Comparison of ENCODE assay signal across 19 cellular contexts in the genomic region with DNA sequence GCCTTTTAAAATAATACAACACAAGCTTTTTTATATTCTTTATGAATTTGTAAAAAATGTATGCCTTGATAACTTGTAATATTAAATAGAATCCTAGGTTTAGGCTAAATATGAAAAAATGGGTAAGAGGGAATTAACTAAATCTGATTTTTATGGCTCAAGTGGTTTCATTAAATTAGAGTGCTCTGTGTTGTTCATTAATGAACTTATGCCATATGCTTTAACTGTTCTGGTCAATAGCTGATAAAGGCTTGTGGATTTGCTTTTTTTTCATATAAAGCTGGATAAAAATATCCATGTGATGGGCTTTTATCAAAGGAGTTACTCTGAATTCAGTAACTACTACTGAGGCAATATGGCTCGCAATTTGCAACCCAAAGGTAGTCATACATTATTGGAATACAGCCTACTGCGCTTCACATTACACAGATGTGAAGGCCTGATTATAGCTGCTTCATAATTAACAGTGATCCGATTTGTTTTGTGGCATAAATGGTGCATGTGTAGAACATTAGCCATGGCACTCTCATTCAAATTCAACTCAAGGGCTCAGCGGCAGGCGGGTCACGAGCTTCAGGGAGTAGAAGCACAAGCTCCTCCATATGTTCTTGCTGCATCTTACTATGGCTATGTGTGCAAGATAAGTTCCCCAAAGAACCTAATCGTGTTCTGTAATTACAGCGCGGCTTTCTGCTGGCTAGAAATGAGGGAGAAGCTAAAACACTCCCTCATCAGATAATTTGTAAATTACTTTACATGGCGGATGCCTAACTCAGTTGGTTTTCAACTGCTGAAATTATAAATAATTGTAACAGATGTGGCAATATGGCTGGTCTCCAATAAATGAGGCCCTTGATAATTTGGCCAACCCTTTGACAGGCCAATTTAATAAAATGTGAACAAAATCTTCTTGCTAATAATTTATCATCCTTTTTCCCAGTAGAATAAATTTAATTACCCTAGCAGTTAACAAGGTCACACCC.
A peak's percentile ranks its signal among the peaks of the same experiment; 100 is the strongest.
DNase-seq lines count a peak whose midpoint lies in the region; ATAC-seq and TF ChIP-seq lines count a peak whose summit lies in the region.
"Had no signal": no experiment of that assay in that cellular context is flagged by ENCODE, and none has a peak within 500 bp of the region (broad histone marks: within the 10 kb centered on the region; RNA-seq: fewer than 3 reads in every experiment).

No MANE protein-coding gene starts in this region.

- ATAC-seq in SK-N-SH treated with all-trans-retinoic acid at 6 μM for 48 hours (no peak; the same call in 2 of the 3 replicates), GM18867 (IDR thresholded peaks at IDR 0.05; ENCODE audit: unreplicated experiment) (no peak)
- ATAC-seq: CD8-positive, alpha-beta T cell had no signal

- DNase-seq in D341Med (ENCODE audit: low spot score) (peak; percentile 69), NCI-H1092 (lab: John Stamatoyannopoulos, UW) (peak; percentile 7), NCI-H446 treated with DMSO at 0.1 percent for 48 hours (lab: John Stamatoyannopoulos, UW) (peak; percentile 82), inferior parietal cortex (ENCODE audit: extremely low spot score) (no peak), DMS53 (lab: John Stamatoyannopoulos, UW) (no peak)
- no peak for DNase-seq in effector memory CD4-positive, alpha-beta T cell
- DNase-seq: CD8-positive, alpha-beta T cell; GOT3; IMR-90; NCI-H1436 treated with DMSO at 0.1 percent for 48 hours; NCI-H2107; NCI-H226; NCI-H774; SHP77; T-helper 1 cell; T-helper 9 cell had no signal

- no peaks in the 10 kb centered on the region for H3K36me3 ChIP-seq in effector memory CD4-positive, alpha-beta T cell (ENCODE audit: control insufficient read depth, insufficient read depth, low read length)
- H3K36me3 ChIP-seq: BLaER1 had no signal

- no peaks in the 10 kb centered on the region for H3K4me1 ChIP-seq in effector memory CD4-positive, alpha-beta T cell (ENCODE audit: control insufficient read depth, insufficient read depth, low read length, poor library complexity, severe bottlenecking)
- H3K4me1 ChIP-seq: BLaER1 had no signal

- H3K27me3 ChIP-seq in effector memory CD4-positive, alpha-beta T cell (replicated peaks; ENCODE audit: control insufficient read depth, insufficient read depth, low read length, poor library complexity, severe bottlenecking), result no peaks in the 10 kb centered on the region
- H3K27me3 ChIP-seq: BLaER1 had no signal

- H3K9me3 ChIP-seq in effector memory CD4-positive, alpha-beta T cell (ENCODE audit: control insufficient read depth, low read length), result no peaks in the 10 kb centered on the region
- H3K9me3 ChIP-seq: BLaER1 had no signal

- H3K4me3 ChIP-seq in effector memory CD4-positive, alpha-beta T cell (ENCODE audit: insufficient read depth, low read depth, low read length, poor library complexity, severe bottlenecking), result no peak overlapping the region
- H3K4me3 ChIP-seq: BLaER1 had no signal

- H3K27ac ChIP-seq in effector memory CD4-positive, alpha-beta T cell (ENCODE audit: insufficient read depth, low read length, poor library complexity, severe bottlenecking), result no peak overlapping the region
- H3K27ac ChIP-seq: BLaER1 had no signal

TF ChIP-seq in SK-N-SH treated with all-trans-retinoic acid at 6 μM for 48 hours, 23 proteins besides CTCF, POLR2A, EP300 and RAD21:
- peak; percentile 61; the same call in 1 of the 2 replicates for TF ChIP-seq TCF4 (CRISPR knock-in tag; IDR thresholded peaks at IDR 0.05; ENCODE audit: borderline replicate concordance)
- TF ChIP-seq, protein P1, sequence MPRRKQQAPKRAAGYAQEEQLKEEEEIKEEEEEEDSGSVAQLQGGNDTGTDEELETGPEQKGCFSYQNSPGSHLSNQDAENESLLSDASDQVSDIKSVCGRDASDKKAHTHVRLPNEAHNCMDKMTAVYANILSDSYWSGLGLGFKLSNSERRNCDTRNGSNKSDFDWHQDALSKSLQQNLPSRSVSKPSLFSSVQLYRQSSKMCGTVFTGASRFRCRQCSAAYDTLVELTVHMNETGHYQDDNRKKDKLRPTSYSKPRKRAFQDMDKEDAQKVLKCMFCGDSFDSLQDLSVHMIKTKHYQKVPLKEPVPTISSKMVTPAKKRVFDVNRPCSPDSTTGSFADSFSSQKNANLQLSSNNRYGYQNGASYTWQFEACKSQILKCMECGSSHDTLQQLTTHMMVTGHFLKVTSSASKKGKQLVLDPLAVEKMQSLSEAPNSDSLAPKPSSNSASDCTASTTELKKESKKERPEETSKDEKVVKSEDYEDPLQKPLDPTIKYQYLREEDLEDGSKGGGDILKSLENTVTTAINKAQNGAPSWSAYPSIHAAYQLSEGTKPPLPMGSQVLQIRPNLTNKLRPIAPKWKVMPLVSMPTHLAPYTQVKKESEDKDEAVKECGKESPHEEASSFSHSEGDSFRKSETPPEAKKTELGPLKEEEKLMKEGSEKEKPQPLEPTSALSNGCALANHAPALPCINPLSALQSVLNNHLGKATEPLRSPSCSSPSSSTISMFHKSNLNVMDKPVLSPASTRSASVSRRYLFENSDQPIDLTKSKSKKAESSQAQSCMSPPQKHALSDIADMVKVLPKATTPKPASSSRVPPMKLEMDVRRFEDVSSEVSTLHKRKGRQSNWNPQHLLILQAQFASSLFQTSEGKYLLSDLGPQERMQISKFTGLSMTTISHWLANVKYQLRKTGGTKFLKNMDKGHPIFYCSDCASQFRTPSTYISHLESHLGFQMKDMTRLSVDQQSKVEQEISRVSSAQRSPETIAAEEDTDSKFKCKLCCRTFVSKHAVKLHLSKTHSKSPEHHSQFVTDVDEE (CRISPR knock-in tag; IDR thresholded peaks at IDR 0.05), result peak; percentile 53; the same call in 1 of the 2 replicates
- no peak for TF ChIP-seq ZNF8 (CRISPR knock-in tag; IDR thresholded peaks at IDR 0.05)
TF ChIP-seq in SK-N-SH treated with all-trans-retinoic acid at 6 μM for 48 hours: peak in this region for 2.

Comparison
In these comparisons a context has a peak if more than half of its experiments do, and no peak if none do; other contexts are left out.
1. DNase-seq: peak in D341Med (single experiment), NCI-H1092 (single experiment) and NCI-H446 treated with DMSO at 0.1 percent for 48 hours (single experiment); none in inferior parietal cortex (single experiment), effector memory CD4-positive, alpha-beta T cell (0 of 3) and DMS53 (single experiment).